In the genomic region with DNA sequence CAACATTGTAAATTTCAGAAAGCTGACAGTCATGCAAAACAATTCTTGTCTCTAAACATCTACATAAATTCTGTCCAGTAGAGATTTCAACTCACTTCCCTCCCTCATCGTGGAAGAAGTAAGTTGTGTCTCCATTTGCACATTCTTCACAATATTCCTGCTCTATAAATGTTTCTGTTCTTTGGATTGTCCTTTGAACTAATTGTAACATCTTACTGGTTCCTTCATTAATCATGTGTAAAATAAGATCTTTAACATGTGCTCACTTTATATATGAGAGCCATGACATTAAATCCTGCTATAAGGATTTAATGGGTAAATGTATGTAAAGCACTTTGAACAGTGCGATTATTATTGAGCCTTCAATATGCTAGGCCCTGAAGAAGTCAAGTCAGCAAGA, we compare ENCODE assay signal across 37 cellular contexts. TPM values are rescaled to one million over a fixed set of nuclear protein-coding genes. Genes with fewer than 3 reads are reported as not detected.
A peak's percentile ranks its signal among the peaks of the same experiment; 100 is the strongest.
DNase-seq lines count a peak whose midpoint lies in the region; ATAC-seq and TF ChIP-seq lines count a peak whose summit lies in the region.
"Had no signal": no experiment of that assay in that cellular context is flagged by ENCODE, and none has a peak within 500 bp of the region (broad histone marks: within the 10 kb centered on the region; RNA-seq: fewer than 3 reads in every experiment).

No MANE protein-coding gene starts in this region.

- H3K4me2 ChIP-seq in hepatocyte = no peak overlapping the region
- H3K4me2 ChIP-seq: A549; BLaER1; BLaER1 treated with 17β-estradiol and CSF1 and Interleukin-3, amounts not matched to agents 10 nM and 100 nM had no signal

- POLR2A ChIA-PET in HEK293 (lab: Yijun Ruan, JAX) = interaction anchor here (1.1 kb wide), 1 partner anchor 325 kb away, joined by 3 read pairs; a partner anchor contains a TSS

- no peaks in the 10 kb centered on the region for H3K4me1 ChIP-seq in HEK293 (ENCODE audit: control insufficient read depth, insufficient read depth, low read length)
- H3K4me1 ChIP-seq in hepatocyte (ENCODE audit: insufficient read depth) = peaks cover 14% of the 10 kb centered on the region
- H3K4me1 ChIP-seq: A549; BE2C; BLaER1; BLaER1 treated with 17β-estradiol and CSF1 and Interleukin-3, amounts not matched to agents 10 nM and 100 nM had no signal

- no peaks in the 10 kb centered on the region for H3K27me3 ChIP-seq in hepatocyte
- H3K27me3 ChIP-seq: BLaER1; BLaER1 treated with 17β-estradiol and CSF1 and Interleukin-3, amounts not matched to agents 10 nM and 100 nM had no signal

- TF ChIP-seq CTCF in HEK293 (tag by site-specific recombination; IDR thresholded peaks at IDR 0.05) (no peak), VCaP (conservative IDR thresholded peaks at IDR 0.05) (no peak), hepatocyte (IDR thresholded peaks at IDR 0.05; ENCODE audit: poor library complexity) (no peak)

- H3K9me3 ChIP-seq in HEK293 (ENCODE audit: control insufficient read depth, insufficient read depth, low read depth, low read length) (no peaks in the 10 kb centered on the region), hepatocyte (ENCODE audit: low read depth) (no peaks in the 10 kb centered on the region)
- H3K9me3 ChIP-seq: A549; BE2C; BLaER1; BLaER1 treated with 17β-estradiol and CSF1 and Interleukin-3, amounts not matched to agents 10 nM and 100 nM; Caco-2 had no signal

- CTCF ChIA-PET in HEK293 (lab: Yijun Ruan, JAX) = no interaction called here

- H3K79me2 ChIP-seq in hepatocyte = no peaks in the 10 kb centered on the region

- no peaks in the 10 kb centered on the region for H3K36me3 ChIP-seq in HEK293 (ENCODE audit: control insufficient read depth in 2 of 2, insufficient read depth in 1 of 2, low read length in 2 of 2)
- H3K36me3 ChIP-seq in hepatocyte (replicated peaks; ENCODE audit: insufficient read depth, low read depth) = no peaks in the 10 kb centered on the region
- H3K36me3 ChIP-seq: BE2C; BLaER1; BLaER1 treated with 17β-estradiol and CSF1 and Interleukin-3, amounts not matched to agents 10 nM and 100 nM had no signal

- WGBS in hepatocyte (ENCODE audit: low lambda C conversion rate, missing lambda C conversion rate) = 77% methylated on average over 2 of the region's 2 CpGs

- H3K4me3 ChIP-seq in HEK293 (ENCODE audit: low read depth, low read length) = no peak overlapping the region
- no peak overlapping the region for H3K4me3 ChIP-seq in hepatocyte
- H3K4me3 ChIP-seq: A549; BLaER1; BLaER1 treated with 17β-estradiol and CSF1 and Interleukin-3, amounts not matched to agents 10 nM and 100 nM had no signal

- H4K20me1 ChIP-seq in hepatocyte (ENCODE audit: insufficient read depth, poor library complexity, severe bottlenecking) = no peaks in the 10 kb centered on the region
- H4K20me1 ChIP-seq: BLaER1; BLaER1 treated with 17β-estradiol and CSF1 and Interleukin-3, amounts not matched to agents 10 nM and 100 nM had no signal

- no peak for ATAC-seq in HG03565 (IDR thresholded peaks at IDR 0.05; ENCODE audit: unreplicated experiment)
- ATAC-seq: A549; CD8-positive, alpha-beta T cell had no signal

- no peak overlapping the region for H3K27ac ChIP-seq in HEK293 (ENCODE audit: extremely low read depth, low read depth, low read length)
- peak overlapping the region; percentile 14; the same call in 1 of the 2 replicates for H3K27ac ChIP-seq in VCaP
- peak overlapping the region; percentile 7 for H3K27ac ChIP-seq in hepatocyte
- H3K27ac ChIP-seq: 22Rv1; A549; BLaER1; BLaER1 treated with 17β-estradiol and CSF1 and Interleukin-3, amounts not matched to agents 10 nM and 100 nM; C4-2B had no signal

- H2AFZ ChIP-seq in hepatocyte = no peak overlapping the region

- DNase-seq in hepatocyte (ENCODE audit: low spot score) = no peak
- DNase-seq in cerebellar nuclear complex (lab: John Stamatoyannopoulos, UW) = no peak
- no peak for DNase-seq in NCI-H1436 treated with DMSO at 0.1 percent for 48 hours (lab: John Stamatoyannopoulos, UW)
- DNase-seq: 8988T; ACHN; AML-193; BE2C; C1 segment of cervical spinal cord; Caco-2; Calu3; CD4-positive, alpha-beta memory T cell; CD4-positive, alpha-beta T cell; CD4-positive, CD25-positive, alpha-beta regulatory T cell; CD8-positive, alpha-beta memory T cell; CD8-positive, alpha-beta T cell; COR-L47; DMS 273 treated with DMSO at 0.1 percent for 48 hours; DMS153; DMS53; DMS79; DMS79 treated with DMSO at 0.1 percent for 48 hours; DND-41; EL had no signal

- no peaks in the 10 kb centered on the region for H3K9me2 ChIP-seq in hepatocyte (replicated peaks; ENCODE audit: insufficient read depth)

TF ChIP-seq in HEK293, 187 proteins besides CTCF, POLR2A, EP300 and RAD21:
- peak; percentile 98 for TF ChIP-seq ZNF510 (tag by site-specific recombination; IDR thresholded peaks at IDR 0.05; ENCODE audit: insufficient replicate concordance)
- TF ChIP-seq ZNF341 (tag by site-specific recombination; IDR thresholded peaks at IDR 0.05; ENCODE audit: low read depth) = no peak
- no peak for TF ChIP-seq BCL11A (tag by site-specific recombination; IDR thresholded peaks at IDR 0.05; ENCODE audit: low read depth)
- no peak for TF ChIP-seq GLIS1 (tag by site-specific recombination; IDR thresholded peaks at IDR 0.05)
- no peak for TF ChIP-seq ZNF239 (tag by site-specific recombination; IDR thresholded peaks at IDR 0.05)

RNA-seq across cellular contexts. Expression of a gene that starts 7.0 kb away (rescaled TPM):
- total RNA-seq in hepatocyte = 21.6 and 22.7 TPM in 2 replicates
- 27.8 and 29.1 TPM in 2 replicates for polyA plus RNA-seq in hepatocyte

RNA-seq across cellular contexts. Expression of a gene that starts 28.1 kb away (rescaled TPM):
- not detected in 2 replicates for total RNA-seq in hepatocyte
- polyA plus RNA-seq in hepatocyte = not detected in 2 replicates
- total RNA-seq: A172; A673; Caco-2; Calu3; CD4-positive, alpha-beta memory T cell; CD4-positive, alpha-beta T cell; CD4-positive, CD25-positive, alpha-beta regulatory T cell; CD8-positive, alpha-beta memory T cell; CD8-positive, alpha-beta T cell; Daoy had no signal
- polyA plus RNA-seq: A549; AG04450; BJ; CD14-positive monocyte; CD4-positive, alpha-beta memory T cell; CD4-positive, CD25-positive, alpha-beta regulatory T cell; CD8-positive, alpha-beta memory T cell had no signal
